In the genomic region with DNA sequence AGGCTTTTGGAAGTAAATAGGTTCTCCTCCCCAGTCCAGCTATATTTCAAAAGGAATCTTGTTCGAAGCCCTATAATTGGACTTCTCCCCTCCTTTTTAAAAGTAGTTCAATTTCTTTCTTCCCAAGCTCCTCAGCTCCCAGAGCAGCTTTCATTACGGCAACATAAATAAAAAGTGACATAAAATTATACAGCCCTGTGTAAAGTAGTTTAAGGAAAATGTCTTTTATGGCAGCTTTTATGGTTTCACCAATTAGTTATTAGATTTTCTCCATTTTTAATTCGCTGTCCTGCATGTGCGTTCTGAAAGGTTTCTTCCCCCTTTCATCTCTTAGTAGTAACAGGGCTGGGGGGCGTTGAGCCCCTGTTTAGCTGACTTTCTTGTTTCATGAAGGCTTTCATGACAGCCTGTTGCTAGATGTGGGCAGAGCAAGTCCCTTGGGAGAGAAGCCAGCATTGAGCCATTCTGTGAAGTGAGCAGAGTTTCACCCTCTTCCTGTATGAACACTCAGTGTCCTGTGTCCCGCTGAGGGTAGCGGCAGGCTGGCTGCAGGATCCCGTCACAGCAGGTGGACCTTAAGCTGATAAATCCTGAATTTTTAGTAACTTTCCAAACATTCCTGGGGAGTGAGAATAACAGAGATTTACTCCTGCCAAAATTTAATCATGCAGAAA, we compare ENCODE assay signal across 13 cellular contexts.
DNase-seq lines count a peak whose midpoint lies in the region; ATAC-seq and TF ChIP-seq lines count a peak whose summit lies in the region.
"Had no signal": no experiment of that assay in that cellular context is flagged by ENCODE, and none has a peak within 500 bp of the region (broad histone marks: within the 10 kb centered on the region; RNA-seq: fewer than 3 reads in every experiment).

No MANE protein-coding gene starts in this region.

- RAD21 ChIA-PET in HCT116 (lab: Charles Lee; ENCODE audit: low non-redundant PET in 1 of 2, low total read pairs in 2 of 2, uncharacterized antibody in 2 of 2, unreplicated experiment in 2 of 2) = no interaction called here

- H3K4me3 ChIP-seq in HCT116 (replicated peaks in 1 of 2; ENCODE audit: low read depth in 1 of 2, low read length in 2 of 2) (no peak overlapping the region), lower lobe of right lung (peak overlapping the region; percentile 13), thoracic aorta (peak overlapping the region; percentile 55)

- H3K27ac Mint-ChIP-seq in activated B cell treated with CpG ODN at 0.5 μM for 24 hours = no peak overlapping the region
- H3K27ac Mint-ChIP-seq: activated T-helper 1 cell treated with anti-CD3 and anti-CD28 coated beads, Interleukin-12 subunit alpha, Interleukin-12 subunit beta, Interleukin-2, Interleukin-4 antibody, amounts not matched to agents 30 ng/mL and 10 ng/mL and 1 ng/mL, durations not matched to agents 14 hours and 24 hours and 36 hours; stimulated activated naive CD8-positive, alpha-beta T cell treated with anti-CD3 and anti-CD28 coated beads, Interleukin-15, Interleukin-2, amounts not matched to agents 100 ng/mL and 50 ng/mL, for 24 hours had no signal

- no peaks in the 10 kb centered on the region for H3K79me2 ChIP-seq in HCT116 (ENCODE audit: insufficient read depth, low read length)

- CTCF ChIA-PET in HCT116 (lab: Charles Lee) = no interaction called here
- CTCF ChIA-PET in activated B cell treated with CpG ODN at 0.5 μM for 24 hours (lab: Charles Lee) = no interaction called here

- H3K4me1 Mint-ChIP-seq in activated B cell treated with CpG ODN at 0.5 μM for 24 hours = no peaks in the 10 kb centered on the region

- TF ChIP-seq CTCF in HCT116 (IDR thresholded peaks at IDR 0.05 in 2 of 3, conservative IDR thresholded peaks at IDR 0.05 in 1 of 3; ENCODE audit: borderline replicate concordance in 1 of 3, insufficient read depth in 1 of 3, low read depth in 2 of 3, low read length in 2 of 3) (no peak), activated B cell treated with CpG ODN at 0.5 μM for 24 hours (IDR thresholded peaks at IDR 0.05) (no peak), lower lobe of right lung (IDR thresholded peaks at IDR 0.05) (no peak), thoracic aorta (IDR thresholded peaks at IDR 0.05) (no peak), foreskin keratinocyte (conservative IDR thresholded peaks at IDR 0.05) (no peak)

- TF ChIP-seq POLR2A in HCT116 (IDR thresholded peaks at IDR 0.05; ENCODE audit: borderline replicate concordance, extremely low read depth, insufficient read depth, insufficient read length) = no peak

- no peak overlapping the region for H3K9ac ChIP-seq in HCT116 (ENCODE audit: low read length)

- ATAC-seq in HCT116 (no peak), activated B cell treated with CpG ODN at 0.5 μM for 24 hours (ENCODE audit: low read depth) (no peak), lower lobe of right lung (no peak), thoracic aorta (ENCODE audit: insufficient number of reproducible peaks, low FRiP score, low read depth) (no peak), GM21423 (IDR thresholded peaks at IDR 0.05; ENCODE audit: unreplicated experiment) (no peak), foreskin keratinocyte (no peak)

- H3K36me3 ChIP-seq in HCT116 (ENCODE audit: control insufficient read depth in 1 of 2, insufficient read depth in 2 of 2, low read length in 2 of 2) (no peaks in the 10 kb centered on the region), lower lobe of right lung (no peaks in the 10 kb centered on the region), thoracic aorta (no peaks in the 10 kb centered on the region)

- no peaks in the 10 kb centered on the region for H4K20me1 ChIP-seq in HCT116 (ENCODE audit: insufficient read depth)

- DNase-seq in HCT116 (ENCODE audit: low read depth, low spot score) (no peak), activated B cell treated with CpG ODN at 0.5 μM for 24 hours (no peak), lower lobe of right lung (no peak), thoracic aorta (ENCODE audit: low spot score) (no peak), foreskin keratinocyte (no peak), NCI-H82 (lab: John Stamatoyannopoulos, UW) (no peak)
- DNase-seq: activated CD4-positive, alpha-beta T cell treated with anti-CD3 and anti-CD28 coated beads for 48 hours; COR-L47; NCI-H2029 treated with DMSO at 0.1 percent for 48 hours had no signal

- H3K4me1 ChIP-seq in HCT116 (ENCODE audit: control insufficient read depth in 1 of 2, insufficient read depth in 2 of 2, low read length in 2 of 2) (peaks cover 8 to 29% of the 10 kb centered on the region in 2 experiments), lower lobe of right lung (no peaks in the 10 kb centered on the region), thoracic aorta (ENCODE audit: control insufficient read depth in 1 of 2, low read depth in 2 of 2) (peaks cover 0 to 9% of the 10 kb centered on the region in 2 donors), foreskin keratinocyte (no peaks in the 10 kb centered on the region)

- H3K27ac ChIP-seq in HCT116 (ENCODE audit: low read depth, low read length) (no peak overlapping the region), lower lobe of right lung (no peak overlapping the region), thoracic aorta (no peak overlapping the region), foreskin keratinocyte (no peak overlapping the region)

- no peaks in the 10 kb centered on the region for H3K9me2 ChIP-seq in HCT116 (ENCODE audit: insufficient read depth)

- H3K4me3 Mint-ChIP-seq in activated B cell treated with CpG ODN at 0.5 μM for 24 hours = peak overlapping the region; percentile 19
- H3K4me3 Mint-ChIP-seq: activated T-helper 1 cell treated with anti-CD3 and anti-CD28 coated beads, Interleukin-12 subunit alpha, Interleukin-12 subunit beta, Interleukin-2, Interleukin-4 antibody, amounts not matched to agents 30 ng/mL and 10 ng/mL and 1 ng/mL, durations not matched to agents 14 hours and 24 hours and 36 hours; stimulated activated naive CD8-positive, alpha-beta T cell treated with anti-CD3 and anti-CD28 coated beads, Interleukin-15, Interleukin-2, amounts not matched to agents 100 ng/mL and 50 ng/mL, for 24 hours had no signal

- H3K4me2 ChIP-seq in HCT116 (ENCODE audit: low read length) = peak overlapping the region; percentile 15; the same call in 1 of the 2 replicates

- no peaks in the 10 kb centered on the region for H3K9me3 ChIP-seq in HCT116 (ENCODE audit: control insufficient read depth in 1 of 2, insufficient read depth in 1 of 2, low read depth in 1 of 2, low read length in 2 of 2)
- H3K9me3 ChIP-seq in lower lobe of right lung = no peaks in the 10 kb centered on the region
- H3K9me3 ChIP-seq in thoracic aorta = no peaks in the 10 kb centered on the region

- POLR2A ChIA-PET in HCT116 (lab: Charles Lee) = no interaction called here
- POLR2A ChIA-PET in activated B cell treated with CpG ODN at 0.5 μM for 24 hours (lab: Charles Lee) = no interaction called here

- intact Hi-C loops in HCT116 (cut with micrococcal nuclease) (no loop called here), activated B cell treated with CpG ODN at 0.5 μM for 24 hours (cut with micrococcal nuclease) (no loop called here), lower lobe of right lung (cut with DNase I) (no loop called here)

- H3K9me3 Mint-ChIP-seq in activated B cell treated with CpG ODN at 0.5 μM for 24 hours = no peaks in the 10 kb centered on the region
- H3K9me3 Mint-ChIP-seq: activated T-helper 1 cell treated with anti-CD3 and anti-CD28 coated beads, Interleukin-12 subunit alpha, Interleukin-12 subunit beta, Interleukin-2, Interleukin-4 antibody, amounts not matched to agents 30 ng/mL and 10 ng/mL and 1 ng/mL, durations not matched to agents 14 hours and 24 hours and 36 hours; stimulated activated naive CD8-positive, alpha-beta T cell treated with anti-CD3 and anti-CD28 coated beads, Interleukin-15, Interleukin-2, amounts not matched to agents 100 ng/mL and 50 ng/mL, for 24 hours had no signal

- peaks cover 16% of the 10 kb centered on the region for H3K27me3 Mint-ChIP-seq in activated B cell treated with CpG ODN at 0.5 μM for 24 hours

- H3K27me3 ChIP-seq in HCT116 (ENCODE audit: insufficient read depth, low read length) (no peaks in the 10 kb centered on the region), lower lobe of right lung (ENCODE audit: low read depth) (no peaks in the 10 kb centered on the region), thoracic aorta (replicated peaks; ENCODE audit: insufficient read depth) (no peaks in the 10 kb centered on the region), foreskin keratinocyte (no peaks in the 10 kb centered on the region)

- no peak overlapping the region for H2AFZ ChIP-seq in HCT116 (ENCODE audit: low read depth, low read length, poor library complexity, severe bottlenecking)

- H3K36me3 Mint-ChIP-seq in activated B cell treated with CpG ODN at 0.5 μM for 24 hours (ENCODE audit: low read depth) = no peaks in the 10 kb centered on the region
- H3K36me3 Mint-ChIP-seq: brain had no signal

- no peak for TF ChIP-seq RAD21 in HCT116 (IDR thresholded peaks at IDR 0.05; ENCODE audit: low read depth)

- BruUV-seq in HCT116 (replicated peaks; lab: Mats Ljungman, UMichigan) = no TSS peak

TF ChIP-seq in HCT116, 20 proteins besides CTCF, POLR2A, EP300 and RAD21:
- TF ChIP-seq, protein P1, sequence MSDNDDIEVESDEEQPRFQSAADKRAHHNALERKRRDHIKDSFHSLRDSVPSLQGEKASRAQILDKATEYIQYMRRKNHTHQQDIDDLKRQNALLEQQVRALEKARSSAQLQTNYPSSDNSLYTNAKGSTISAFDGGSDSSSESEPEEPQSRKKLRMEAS (IDR thresholded peaks at IDR 0.05) = no peak
- TF ChIP-seq CBX3 (IDR thresholded peaks at IDR 0.05; ENCODE audit: low read depth) (no peak), SP1 (IDR thresholded peaks at IDR 0.05; ENCODE audit: low read depth) (no peak), EZH2 (IDR thresholded peaks at IDR 0.05) (no peak), ZNF274 (IDR thresholded peaks at IDR 0.05; ENCODE audit: low read depth, low read length) (no peak), POLR2AphosphoS5 (IDR thresholded peaks at IDR 0.05; ENCODE audit: low read depth, low read length) (no peak), SIN3A (IDR thresholded peaks at IDR 0.05; ENCODE audit: low read depth) (no peak), EGR1 (IDR thresholded peaks at IDR 0.05; ENCODE audit: low read depth) (no peak), SRF (IDR thresholded peaks at IDR 0.05; ENCODE audit: low read depth) (no peak), CEBPB (IDR thresholded peaks at IDR 0.05; ENCODE audit: low read depth) (no peak), YY1 (IDR thresholded peaks at IDR 0.05; ENCODE audit: extremely low read depth, insufficient replicate concordance, low read depth, low read length) (no peak)
- TF ChIP-seq, protein P2, sequence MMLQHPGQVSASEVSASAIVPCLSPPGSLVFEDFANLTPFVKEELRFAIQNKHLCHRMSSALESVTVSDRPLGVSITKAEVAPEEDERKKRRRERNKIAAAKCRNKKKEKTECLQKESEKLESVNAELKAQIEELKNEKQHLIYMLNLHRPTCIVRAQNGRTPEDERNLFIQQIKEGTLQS (IDR thresholded peaks at IDR 0.05) = no peak
TF ChIP-seq in HCT116: peak in this region for 0.

Comparison
In these comparisons a context has a peak if more than half of its experiments do, and no peak if none do; other contexts are left out.
1. H3K4me3 ChIP-seq: peak in lower lobe of right lung (single experiment) and thoracic aorta (single experiment); none in HCT116 (0 of 2).